In the genomic region with DNA sequence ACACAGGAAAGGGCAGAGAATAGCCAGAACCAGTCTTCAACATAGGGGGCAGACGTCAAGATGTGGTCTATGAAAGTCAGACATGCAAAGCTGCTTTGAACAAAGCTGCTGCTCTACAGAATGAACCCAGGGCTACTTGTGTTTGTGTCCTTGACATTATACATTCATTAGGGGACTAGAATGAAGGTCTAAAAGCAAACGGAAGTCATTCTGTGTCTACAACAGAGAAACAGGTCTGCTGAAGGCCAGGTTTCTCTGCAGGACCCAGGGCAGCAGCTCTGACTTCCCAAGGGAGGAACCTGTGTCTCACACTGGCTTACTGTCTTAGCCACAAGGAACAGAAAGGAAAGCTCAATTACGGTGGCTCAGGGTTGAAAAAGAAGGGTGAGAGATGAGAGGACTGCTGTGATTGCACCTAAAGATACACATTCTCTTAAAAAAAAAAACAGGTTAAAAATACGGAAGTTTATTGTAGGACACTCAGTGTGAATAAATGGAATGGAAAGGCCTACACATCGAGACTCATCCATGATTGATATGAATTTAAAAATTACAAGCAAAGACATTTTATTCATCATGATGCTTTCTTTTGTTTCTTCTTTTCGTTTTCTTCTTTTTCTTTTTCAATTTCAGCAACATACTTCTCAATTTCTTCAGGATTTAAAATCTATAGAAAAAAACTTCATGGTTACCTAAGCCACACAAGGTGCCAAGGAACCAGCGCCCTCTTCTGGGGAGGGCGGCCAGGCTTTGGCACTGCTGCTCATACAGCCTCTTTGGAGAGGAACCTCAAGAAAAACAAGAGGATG, we compare ENCODE assay signal across 8 cellular contexts. TPM values are rescaled to one million over a fixed set of nuclear protein-coding genes. Genes with fewer than 3 reads are reported as not detected.
A peak's percentile ranks its signal among the peaks of the same experiment; 100 is the strongest.
DNase-seq lines count a peak whose midpoint lies in the region; ATAC-seq and TF ChIP-seq lines count a peak whose summit lies in the region.

No MANE protein-coding gene starts in this region.

- ATAC-seq in HG03175 (IDR thresholded peaks at IDR 0.05; ENCODE audit: unreplicated experiment) (peak; percentile 54), PC-3 (peak; percentile 68), GM21390 (IDR thresholded peaks at IDR 0.05; ENCODE audit: unreplicated experiment) (no peak), HG03571 (IDR thresholded peaks at IDR 0.05; ENCODE audit: unreplicated experiment) (no peak)
- ATAC-seq in activated T-cell treated with anti-CD3 and anti-CD28 coated beads, Interleukin-2, amount 50 U/mL, for 4 hours, result peak; percentile 47 to 50

- H3K36me3 Mint-ChIP-seq in activated T-cell treated with anti-CD3 and anti-CD28 coated beads, Interleukin-2, amount 50 U/mL, for 4 hours (ENCODE audit: insufficient read depth), result peaks cover 40% of the 10 kb centered on the region

- H3K36me3 ChIP-seq in PC-3 (ENCODE audit: low read depth, low read length), result peaks cover 71% of the 10 kb centered on the region
- H3K36me3 ChIP-seq in esophagus muscularis mucosa, result peaks cover 48 to 94% (median 91%) of the 10 kb centered on the region in 4 donors
- H3K36me3 ChIP-seq in neutrophil, result peaks cover 80% of the 10 kb centered on the region

- POLR2A ChIA-PET in PC-3 (lab: Charles Lee; ENCODE audit: unreplicated experiment), result no interaction called here

- peaks cover 28% of the 10 kb centered on the region for H3K79me2 ChIP-seq in PC-3 (ENCODE audit: low read length)

- H3K4me3 ChIP-seq in PC-3 (ENCODE audit: low read length), result no peak overlapping the region
- H3K4me3 ChIP-seq in esophagus muscularis mucosa, result no peak overlapping the region
- H3K4me3 ChIP-seq in neutrophil (ENCODE audit: low read depth in 1 of 2, low read length in 1 of 2), result no peak overlapping the region

- H3K27me3 ChIP-seq in PC-3 (ENCODE audit: low read length) (no peaks in the 10 kb centered on the region), esophagus muscularis mucosa (no peaks in the 10 kb centered on the region), neutrophil (no peaks in the 10 kb centered on the region)

- no peaks in the 10 kb centered on the region for H3K9me3 ChIP-seq in PC-3 (ENCODE audit: low read length)
- H3K9me3 ChIP-seq in esophagus muscularis mucosa, result no peaks in the 10 kb centered on the region
- no peaks in the 10 kb centered on the region for H3K9me3 ChIP-seq in neutrophil

- H3F3A ChIP-seq in PC-3 (ENCODE audit: low read length, unreplicated experiment), result no peaks in the 10 kb centered on the region

- TF ChIP-seq POLR2A in esophagus muscularis mucosa (IDR thresholded peaks at IDR 0.05; ENCODE audit: low read depth), result no peak

- no TSS peak for BruUV-seq in PC-3 (replicated peaks; lab: Mats Ljungman, UMichigan)

- intact Hi-C loops in PC-3 (cut with micrococcal nuclease) (loop anchor here (1.0 to 2.0 kb wide), 3 partner anchors 14 to 125 kb away; partner anchors contain the start of genes LSM14B and TAF4), esophagus muscularis mucosa (cut with DNase I) (loop anchor here (5.0 kb wide), 3 partner anchors 74 to 124 kb away; no protein-coding TSS in a partner anchor)

- peaks cover 48% of the 10 kb centered on the region for H4K20me1 ChIP-seq in PC-3 (ENCODE audit: low read length)

- H3K4me1 ChIP-seq in PC-3 (ENCODE audit: insufficient read depth, low read length), result peaks cover 10% of the 10 kb centered on the region
- peaks cover 46 to 67% (median 50%) of the 10 kb centered on the region in 4 donors for H3K4me1 ChIP-seq in esophagus muscularis mucosa
- H3K4me1 ChIP-seq in neutrophil (ENCODE audit: control insufficient read depth in 1 of 2, insufficient read depth in 1 of 2, low read depth in 1 of 2, low read length in 1 of 2), result peaks cover 43 to 59% of the 10 kb centered on the region in 2 experiments

- no peak overlapping the region for H3K4me3 Mint-ChIP-seq in activated T-cell treated with anti-CD3 and anti-CD28 coated beads, Interleukin-2, amount 50 U/mL, for 4 hours

- H3K27ac ChIP-seq in PC-3 (ENCODE audit: low read length) (no peak overlapping the region), esophagus muscularis mucosa (replicated peaks in 1 of 4) (peak overlapping the region in 3 of 4 donors; percentile 29 to 69 (median 56)), neutrophil (peak overlapping the region; percentile 91)

- CTCF ChIA-PET in PC-3 (lab: Charles Lee), result no interaction called here

- 40% methylated on average over 8 of the region's 8 CpGs for WGBS in esophagus muscularis mucosa

- H3K9ac ChIP-seq in PC-3 (ENCODE audit: low read length), result no peak overlapping the region

- peaks cover 34% of the 10 kb centered on the region for H3K4me1 Mint-ChIP-seq in activated T-cell treated with anti-CD3 and anti-CD28 coated beads, Interleukin-2, amount 50 U/mL, for 4 hours (ENCODE audit: low read depth)

- H3K27me3 Mint-ChIP-seq in activated T-cell treated with anti-CD3 and anti-CD28 coated beads, Interleukin-2, amount 50 U/mL, for 4 hours (ENCODE audit: low read depth), result no peaks in the 10 kb centered on the region

- DNase-seq in COLO668 (lab: John Stamatoyannopoulos, UW; ENCODE audit: unreplicated experiment) (peak; percentile 71), PC-3 (peak; percentile 82), esophagus muscularis mucosa (ENCODE audit: extremely low spot score) (no peak)
- DNase-seq in activated T-cell treated with anti-CD3 and anti-CD28 coated beads, Interleukin-2, amount 50 U/mL, for 4 hours, result peak; percentile 67

- TF ChIP-seq CTCF in PC-3 (conservative IDR thresholded peaks at IDR 0.05; ENCODE audit: low read depth, low read length) (peak; percentile 96), esophagus muscularis mucosa (IDR thresholded peaks at IDR 0.05) (peak; percentile 68 to 85 (median 79)), neutrophil (IDR thresholded peaks at IDR 0.05) (peak; percentile 64)

- no peak overlapping the region for H2AFZ ChIP-seq in PC-3 (ENCODE audit: low read length)

- H3K9me3 Mint-ChIP-seq in activated T-cell treated with anti-CD3 and anti-CD28 coated beads, Interleukin-2, amount 50 U/mL, for 4 hours, result no peaks in the 10 kb centered on the region

- H3K9me2 ChIP-seq in PC-3 (replicated peaks; ENCODE audit: low read length), result no peaks in the 10 kb centered on the region

- TF ChIP-seq EP300 in esophagus muscularis mucosa (IDR thresholded peaks at IDR 0.05), result no peak

- no peak overlapping the region for H3K4me2 ChIP-seq in PC-3 (ENCODE audit: low read length)

RNA-seq across cellular contexts. Expression of gene PSMA7, which starts 6.7 kb away (rescaled TPM):
- total RNA-seq in PC-3 (2014; rRNA removed) (751 and 808 TPM in 2 replicates), esophagus muscularis mucosa (100 to 1,000 TPM; 261 to 349 (median 304) TPM)
- total RNA-seq in activated T-cell treated with anti-CD3 and anti-CD28 coated beads, Interleukin-2, amount 50 U/mL, for 4 hours, result 100 to 1,000 TPM; 651 to 699 (median 689) TPM

RNA-seq across cellular contexts. Expression of gene SS18L1, which starts 7.1 kb away (rescaled TPM):
- total RNA-seq in PC-3 (2014; rRNA removed) (17.9 and 19.1 TPM in 2 replicates), esophagus muscularis mucosa (10 to 100 TPM in 2 of 4 donors, 1 to 10 TPM in 2; 9.1 to 13.3 (median 10.8) TPM)
- total RNA-seq in activated T-cell treated with anti-CD3 and anti-CD28 coated beads, Interleukin-2, amount 50 U/mL, for 4 hours, result 10 to 100 TPM; 14.4 to 16.1 (median 14.5) TPM

RNA-seq across cellular contexts. Expression of gene LSM14B, which starts 14.2 kb away (rescaled TPM):
- 50.1 and 51.8 TPM in 2 replicates for total RNA-seq in PC-3 (2014; rRNA removed)
- total RNA-seq in activated T-cell treated with anti-CD3 and anti-CD28 coated beads, Interleukin-2, amount 50 U/mL, for 4 hours, result 10 to 100 TPM; 35.2 to 41.3 (median 40.9) TPM
- total RNA-seq in esophagus muscularis mucosa, result 10 to 100 TPM; 24.9 to 38.8 (median 32.4) TPM

RNA-seq across cellular contexts. Expression of gene MTG2, which starts 46.3 kb away (rescaled TPM):
- total RNA-seq in PC-3 (2014; rRNA removed) (33.9 and 40.5 TPM in 2 replicates), esophagus muscularis mucosa (10 to 100 TPM; 21.6 to 26.5 (median 26.0) TPM)
- total RNA-seq in activated T-cell treated with anti-CD3 and anti-CD28 coated beads, Interleukin-2, amount 50 U/mL, for 4 hours, result 10 to 100 TPM; 38.3 to 57.6 (median 49.8) TPM

Comparison
In these comparisons a context has a peak if more than half of its experiments do, and no peak if none do; other contexts are left out.
1. ATAC-seq: peak in HG03175 (single experiment), PC-3 (single experiment) and activated T-cell treated with anti-CD3 and anti-CD28 coated beads, Interleukin-2, amount 50 U/mL, for 4 hours (2 of 2); none in GM21390 (single experiment) and HG03571 (single experiment).
2. Peak in every context shown above with its lines, with median percentiles within 50 percentile points of each other: CTCF ChIP-seq.